1 cellular context compared by ENCODE assay signal in genomic region chr13:113020323-113021080, GRCh38.
TF ChIP-seq lines count a peak whose summit lies in the region.

No MANE protein-coding gene starts in this region.

TF ChIP-seq in HEK293, 187 proteins besides CTCF, POLR2A, EP300 and RAD21 (continued from another document):
- TF ChIP-seq ZNF18 (tag by site-specific recombination; IDR thresholded peaks at IDR 0.05), result 0 out of 2 replicates have a peak, but pooled peaks have one; percentile 47
- TF ChIP-seq ZFHX2 (tag by site-specific recombination; conservative IDR thresholded peaks at IDR 0.05), result peak; percentile 41; the same call in 1 of the 2 replicates
- no peak for TF ChIP-seq ZBTB7A (tag by site-specific recombination; IDR thresholded peaks at IDR 0.05; ENCODE audit: low read depth)
